15 cellular contexts compared by ENCODE assay signal in the genomic region with DNA sequence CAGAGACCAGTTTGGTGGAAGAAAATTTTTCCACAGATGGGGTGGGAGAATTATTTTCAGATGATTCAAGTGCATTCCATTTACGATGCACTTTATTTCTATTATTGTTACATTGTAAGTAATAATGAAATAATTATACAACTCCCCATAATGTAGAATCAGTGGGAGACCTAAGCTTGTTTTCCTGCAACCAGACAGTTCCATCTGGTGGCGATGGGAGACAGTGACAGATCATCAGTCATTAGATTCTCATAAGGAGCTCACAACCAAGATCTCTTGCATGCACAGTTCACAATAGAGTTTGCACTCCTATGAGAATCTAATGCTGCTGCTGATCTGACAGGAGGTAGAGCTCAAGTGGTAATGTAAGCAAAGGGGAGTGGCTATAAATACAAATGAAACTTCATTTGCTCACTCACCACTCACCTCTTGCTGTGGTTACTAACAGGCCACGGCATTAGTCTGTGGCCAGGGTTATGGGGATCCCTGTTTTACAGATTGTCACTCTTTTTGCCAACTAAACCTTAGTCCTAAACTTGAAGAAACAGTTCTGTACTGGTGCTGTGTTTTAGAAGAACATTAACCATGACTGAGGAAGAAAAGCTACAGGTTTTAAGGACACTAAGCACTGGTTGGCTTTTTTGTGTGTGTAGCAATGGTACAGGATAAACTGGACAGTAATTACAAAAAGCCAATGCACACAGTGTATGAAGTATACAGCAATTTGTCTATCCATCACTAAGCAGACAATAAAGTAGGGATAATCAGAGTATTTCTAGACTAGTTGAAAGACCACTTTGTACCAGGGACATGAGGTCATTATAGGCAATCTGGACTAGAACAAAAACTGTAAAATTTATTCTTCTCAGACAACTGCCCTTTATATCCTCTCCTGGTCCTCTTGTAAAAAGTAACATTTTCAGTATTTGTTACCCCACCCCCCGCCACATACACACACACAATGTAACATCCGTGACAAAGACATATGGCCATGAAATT. TPM values are rescaled to one million over a fixed set of nuclear protein-coding genes. Genes with fewer than 3 reads are reported as not detected.
A peak's percentile ranks its signal among the peaks of the same experiment; 100 is the strongest.
DNase-seq lines count a peak whose midpoint lies in the region; ATAC-seq, FAIRE-seq and TF ChIP-seq lines count a peak whose summit lies in the region.
"Had no signal": no experiment of that assay in that cellular context is flagged by ENCODE, and none has a peak within 500 bp of the region (broad histone marks: within the 10 kb centered on the region; RNA-seq: fewer than 3 reads in every experiment).

No MANE protein-coding gene starts in this region.

- POLR2A ChIA-PET in H1 (lab: Charles Lee; ENCODE audit: partially characterized antibody), result no interaction called here

- TF ChIP-seq POLR2A in H1 (IDR thresholded peaks at IDR 0.05; ENCODE audit: control extremely low read depth in 1 of 2, low read depth in 2 of 2, low read length in 2 of 2), result no peak

- TF ChIP-seq CTCF in H1 (IDR thresholded peaks at IDR 0.05; ENCODE audit: control extremely low read depth in 1 of 3, insufficient read depth in 1 of 3, low read depth in 1 of 3, low read length in 3 of 3), result no peak

- no peaks in the 10 kb centered on the region for H3K79me1 ChIP-seq in H1 (ENCODE audit: low read depth, low read length)

- peaks cover 13% of the 10 kb centered on the region for H3K27me3 Mint-ChIP-seq in T-helper 17 cell
- peaks cover 2% of the 10 kb centered on the region for H3K27me3 Mint-ChIP-seq in activated naive CD4-positive, alpha-beta T cell treated with anti-CD3 and anti-CD28 coated beads for 36 hours (ENCODE audit: low read depth)

- H3K14ac ChIP-seq in H1 (ENCODE audit: insufficient read length), result no peak overlapping the region

- no peak overlapping the region for H3K4me2 ChIP-seq in H1 (ENCODE audit: insufficient read depth in 1 of 2, low read depth in 2 of 2, low read length in 2 of 2)

- H3K36me3 ChIP-seq in H1 (ENCODE audit: control insufficient read depth in 2 of 4, insufficient read depth in 4 of 4, low read length in 3 of 4), result no peaks in the 10 kb centered on the region

- no peak for FAIRE-seq in H1 (lab: Jason Lieb, UNC)
- FAIRE-seq: D721Med, small intestine had no signal

- H3K27ac ChIP-seq in H1 (ENCODE audit: low read depth, low read length), result no peak overlapping the region

- H3K27ac Mint-ChIP-seq in T-helper 17 cell, result no peak overlapping the region
- H3K27ac Mint-ChIP-seq in activated naive CD4-positive, alpha-beta T cell treated with anti-CD3 and anti-CD28 coated beads for 36 hours, result no peak overlapping the region
- H3K27ac Mint-ChIP-seq: stimulated activated naive CD8-positive, alpha-beta T cell treated with anti-CD3 and anti-CD28 coated beads, Interleukin-15, amount 100 ng/mL, for 72 hours had no signal

- 92% methylated on average over 5 of the region's 5 CpGs; no CpG with 5 or more reads in 1 of the 2 experiments for WGBS in H1 (ENCODE audit: extremely low coverage in 1 of 2, insufficient coverage in 1 of 2, insufficient read length in 1 of 2, insufficient replicate concordance in 2 of 2, low coverage in 1 of 2, low lambda C conversion rate in 2 of 2, missing lambda C conversion rate in 1 of 2), 2 experiments

- CTCF ChIA-PET in H1 (lab: Charles Lee; ENCODE audit: partially characterized antibody), result interaction anchor here (0.6 to 1.6 kb wide), 5 partner anchors 7 to 1397 kb away, joined by 3 to 6 read pairs (median 3); a partner anchor contains a TSS
- CTCF ChIA-PET in activated naive CD4-positive, alpha-beta T cell treated with anti-CD3 and anti-CD28 coated beads for 36 hours (lab: Charles Lee), result interaction anchor here (1.5 kb wide), 1 partner anchor 91 kb away, joined by 3 read pairs; no protein-coding TSS in a partner anchor

- H2BK20ac ChIP-seq in H1 (ENCODE audit: low read length), result no peak overlapping the region

- no peaks in the 10 kb centered on the region for H3K36me3 Mint-ChIP-seq in T-helper 17 cell (ENCODE audit: low read depth)
- H3K36me3 Mint-ChIP-seq in activated naive CD4-positive, alpha-beta T cell treated with anti-CD3 and anti-CD28 coated beads for 36 hours (ENCODE audit: low read depth), result no peaks in the 10 kb centered on the region

- H3K4me1 Mint-ChIP-seq in T-helper 17 cell, result no peaks in the 10 kb centered on the region
- no peaks in the 10 kb centered on the region for H3K4me1 Mint-ChIP-seq in activated naive CD4-positive, alpha-beta T cell treated with anti-CD3 and anti-CD28 coated beads for 36 hours (ENCODE audit: low read depth)
- H3K4me1 Mint-ChIP-seq: stimulated activated naive CD8-positive, alpha-beta T cell treated with anti-CD3 and anti-CD28 coated beads, Interleukin-15, amount 100 ng/mL, for 72 hours had no signal

- no peak for DNase-seq in H1 (ENCODE audit: low read depth in 1 of 2, low spot score in 2 of 2)
- DNase-seq in retina, result no peak
- DNase-seq in left lobe of liver (ENCODE audit: low spot score), result no peak
- DNase-seq in T-helper 17 cell, result no peak
- DNase-seq in activated naive CD4-positive, alpha-beta T cell treated with anti-CD3 and anti-CD28 coated beads for 36 hours, result no peak
- DNase-seq: central memory CD4-positive, alpha-beta T cell; IMR-90; NCI-H526; small intestine; stimulated activated naive CD8-positive, alpha-beta T cell treated with anti-CD3 and anti-CD28 coated beads, Interleukin-15, amount 100 ng/mL, for 72 hours; T-helper 9 cell had no signal

- H3K23me2 ChIP-seq in H1 (ENCODE audit: low read depth, low read length), result no peaks in the 10 kb centered on the region

- no peak overlapping the region for H3K56ac ChIP-seq in H1 (replicated peaks; ENCODE audit: insufficient read length, low read depth, low read length)

- H3K79me2 ChIP-seq in H1 (ENCODE audit: control insufficient read depth in 1 of 2, insufficient read depth in 2 of 2, low read length in 2 of 2), result no peaks in the 10 kb centered on the region

- no peak for TF ChIP-seq EP300 in H1 (IDR thresholded peaks at IDR 0.05; ENCODE audit: borderline replicate concordance in 1 of 2, low read depth in 2 of 2, low read length in 2 of 2)

- H2BK120ac ChIP-seq in H1 (replicated peaks; ENCODE audit: low read depth, low read length), result no peak overlapping the region

- H2AK5ac ChIP-seq in H1 (ENCODE audit: low read depth, low read length), result no peak overlapping the region

- no peak overlapping the region for H3K18ac ChIP-seq in H1 (ENCODE audit: extremely low read depth, low read length)

- no peaks in the 10 kb centered on the region for H4K20me1 ChIP-seq in H1 (replicated peaks in 1 of 2; ENCODE audit: control insufficient read depth in 1 of 2, insufficient read depth in 2 of 2, low read length in 2 of 2)

- no peak overlapping the region for H3K4ac ChIP-seq in H1 (replicated peaks; ENCODE audit: insufficient read length, low read depth, low read length)

- H3K27me3 ChIP-seq in H1 (replicated peaks in 1 of 4; ENCODE audit: control insufficient read depth in 3 of 4, extremely low read depth in 1 of 4, insufficient read depth in 3 of 4, low read length in 3 of 4), result no peaks in the 10 kb centered on the region

- H3K4me3 ChIP-seq in H1 (ENCODE audit: extremely low read depth in 1 of 4, insufficient read depth in 2 of 4, low read depth in 3 of 4, low read length in 4 of 4), result no peak overlapping the region

- no peak overlapping the region for H2AFZ ChIP-seq in H1 (ENCODE audit: low read length)

- intact Hi-C loops in activated naive CD4-positive, alpha-beta T cell treated with anti-CD3 and anti-CD28 coated beads for 36 hours (cut with micrococcal nuclease), result no loop called here

- no peak overlapping the region for H4K91ac ChIP-seq in H1 (replicated peaks; ENCODE audit: insufficient read length, low read length)

- TF ChIP-seq RAD21 in H1 (IDR thresholded peaks at IDR 0.05 in 1 of 2, conservative IDR thresholded peaks at IDR 0.05 in 1 of 2; ENCODE audit: low read depth in 2 of 2, low read length in 2 of 2), result peak; percentile 28 to 34

- H4K5ac ChIP-seq in H1 (ENCODE audit: insufficient read length, low read depth, low read length), result no peak overlapping the region

- H3K9me3 Mint-ChIP-seq in activated naive CD4-positive, alpha-beta T cell treated with anti-CD3 and anti-CD28 coated beads for 36 hours, result no peaks in the 10 kb centered on the region
- H3K9me3 Mint-ChIP-seq: stimulated activated naive CD8-positive, alpha-beta T cell treated with anti-CD3 and anti-CD28 coated beads, Interleukin-15, amount 100 ng/mL, for 72 hours had no signal

- H3K4me3 Mint-ChIP-seq in T-helper 17 cell, result no peak overlapping the region
- no peak overlapping the region for H3K4me3 Mint-ChIP-seq in activated naive CD4-positive, alpha-beta T cell treated with anti-CD3 and anti-CD28 coated beads for 36 hours
- H3K4me3 Mint-ChIP-seq: stimulated activated naive CD8-positive, alpha-beta T cell treated with anti-CD3 and anti-CD28 coated beads, Interleukin-15, amount 100 ng/mL, for 72 hours had no signal

- no peak overlapping the region for H3K9ac ChIP-seq in H1 (replicated peaks in 1 of 4; ENCODE audit: extremely low read depth in 1 of 4, low read depth in 3 of 4, low read length in 3 of 4)

- no peak overlapping the region for H3K23ac ChIP-seq in H1 (ENCODE audit: insufficient read length)

- no peak overlapping the region for H2BK12ac ChIP-seq in H1 (ENCODE audit: low read depth, low read length)

- H3K9me3 ChIP-seq in H1 (ENCODE audit: insufficient read depth in 2 of 2, low read depth in 1 of 2, low read length in 1 of 2) (no peaks in the 10 kb centered on the region), T-helper 17 cell (ENCODE audit: control insufficient read depth, low read length, poor library complexity, severe bottlenecking) (no peaks in the 10 kb centered on the region)

- ATAC-seq in GM18520 (IDR thresholded peaks at IDR 0.05; ENCODE audit: unreplicated experiment) (peak; percentile 97), GM21717 (IDR thresholded peaks at IDR 0.05; ENCODE audit: unreplicated experiment) (peak; percentile 69), HG03378 (IDR thresholded peaks at IDR 0.05; ENCODE audit: unreplicated experiment) (peak; percentile 98), left lobe of liver (no peak), T-helper 17 cell (no peak)
- ATAC-seq: stimulated activated naive CD8-positive, alpha-beta T cell treated with anti-CD3 and anti-CD28 coated beads, Interleukin-15, amount 100 ng/mL, for 72 hours had no signal

- no peak overlapping the region for H4K8ac ChIP-seq in H1 (ENCODE audit: extremely low read depth, insufficient read depth, low read length)

- no peak overlapping the region for H2BK5ac ChIP-seq in H1 (ENCODE audit: low read depth, low read length)

- H3K4me1 ChIP-seq in H1 (replicated peaks in 1 of 4; ENCODE audit: control insufficient read depth in 3 of 4, insufficient read depth in 4 of 4, low read length in 3 of 4), result no peaks in the 10 kb centered on the region

- H2BK15ac ChIP-seq in H1 (ENCODE audit: low read length), result no peak overlapping the region

RNA-seq across cellular contexts. Expression of a gene that starts 9.9 kb away (rescaled TPM):
- total RNA-seq in H1 (2021; fragmentation: NEBNext Ultra II Directional; extraction: Animal tissue kit (Norgen Biotek cat#: 25700)), result 1.3 and 1.6 TPM in 2 replicates
- polyA plus RNA-seq in H1 (2011; rRNA removed), result 0.20 and 0.38 TPM in 2 replicates
- 0.84 TPM for polyA plus RNA-seq in H1 (2011; cell fraction: cytosol; rRNA removed)
- 0.51 TPM for polyA plus RNA-seq in H1 (2011; cell fraction: nucleus; rRNA removed)
- polyA plus RNA-seq in H1 (2012, experiment 1 of 2), result 0.23 to 1.6 TPM (median 0.47 TPM) in 4 replicates
- 0.07 TPM for polyA plus RNA-seq in H1 (2012, experiment 2 of 2)
- 1.9 TPM for polyA plus RNA-seq in H1 (2013, experiment 1 of 2)
- polyA plus RNA-seq in H1 (2013, experiment 2 of 2), result 2.6 TPM
- polyA minus RNA-seq in H1 (2011; rRNA and poly(A)+ RNA removed), result 1.3 and 1.7 TPM in 2 replicates
- polyA minus RNA-seq in H1 (2011; cell fraction: cytosol; rRNA and poly(A)+ RNA removed), result not detected
- 3.5 TPM for polyA minus RNA-seq in H1 (2011; cell fraction: nucleus; rRNA and poly(A)+ RNA removed)
- total RNA-seq in left lobe of liver (1.5 TPM), T-helper 17 cell (1 to 10 TPM in 1 of 2 donors, under 1 TPM in 1; 0.94 to 1.6 TPM)
- total RNA-seq in activated naive CD4-positive, alpha-beta T cell treated with anti-CD3 and anti-CD28 coated beads for 36 hours, result under 1 TPM; 0.31 to 0.86 TPM

RNA-seq across cellular contexts. Expression of a gene that starts 22.3 kb away (rescaled TPM):
- total RNA-seq in H1 (2021; fragmentation: NEBNext Ultra II Directional; extraction: Animal tissue kit (Norgen Biotek cat#: 25700)), result 21.7 and 23.1 TPM in 2 replicates
- polyA plus RNA-seq in H1 (2011; rRNA removed), result 9.3 and 10.6 TPM in 2 replicates
- polyA plus RNA-seq in H1 (2011; cell fraction: cytosol; rRNA removed), result 12.5 TPM
- polyA plus RNA-seq in H1 (2011; cell fraction: nucleus; rRNA removed), result 5.3 TPM
- 8.5 to 19.1 TPM (median 12.4 TPM) in 4 replicates for polyA plus RNA-seq in H1 (2012, experiment 1 of 2)
- 1.7 TPM for polyA plus RNA-seq in H1 (2012, experiment 2 of 2)
- polyA plus RNA-seq in H1 (2013, experiment 1 of 2), result 14.1 TPM
- polyA plus RNA-seq in H1 (2013, experiment 2 of 2), result 14.4 TPM
- polyA minus RNA-seq in H1 (2011; rRNA and poly(A)+ RNA removed), result 14.5 and 27.8 TPM in 2 replicates
- 13.8 TPM for polyA minus RNA-seq in H1 (2011; cell fraction: cytosol; rRNA and poly(A)+ RNA removed)
- polyA minus RNA-seq in H1 (2011; cell fraction: nucleus; rRNA and poly(A)+ RNA removed), result 16.0 TPM
- 27.3 TPM for total RNA-seq in left lobe of liver
- total RNA-seq in T-helper 17 cell, result 10 to 100 TPM; 26.7 to 28.3 TPM
- 10 to 100 TPM; 26.1 to 27.2 TPM for total RNA-seq in activated naive CD4-positive, alpha-beta T cell treated with anti-CD3 and anti-CD28 coated beads for 36 hours

Comparison
In these comparisons a context has a peak if more than half of its experiments do, and no peak if none do; other contexts are left out.
1. ATAC-seq: peak in GM18520 (single experiment), GM21717 (single experiment) and HG03378 (single experiment); none in left lobe of liver (single experiment) and T-helper 17 cell (single experiment).